10 cellular contexts compared by ENCODE assay signal in genomic region chr3:51637941-51638471, GRCh38. TPM values are rescaled to one million over a fixed set of nuclear protein-coding genes. Genes with fewer than 3 reads are reported as not detected.
DNase-seq lines count a peak whose midpoint lies in the region; ATAC-seq and TF ChIP-seq lines count a peak whose summit lies in the region.
"Had no signal": no experiment of that assay in that cellular context is flagged by ENCODE, and none has a peak within 500 bp of the region (broad histone marks: within the 10 kb centered on the region; RNA-seq: fewer than 3 reads in every experiment).

No MANE protein-coding gene starts in this region.

- no peaks in the 10 kb centered on the region for H3K9me3 ChIP-seq in Peyer's patch

- in situ Hi-C loops in GM13977 (cut with MboI; ENCODE audit: low pct_unique_long_range_greater_than_20kb, low sequenced_read_pairs, unreplicated experiment): no loop called here

- no peak overlapping the region for H3K27ac Mint-ChIP-seq in central memory CD8-positive, alpha-beta T cell (ENCODE audit: low read depth)
- H3K27ac Mint-ChIP-seq in memory B cell: no peak overlapping the region
- H3K27ac Mint-ChIP-seq: natural killer cell treated with Interleukin-12 subunit alpha and Interleukin-12 subunit beta and Interleukin-15 and Interleukin-18, amount 100 ng/mL, for 72 hours had no signal

- no peaks in the 10 kb centered on the region for H3K9me3 Mint-ChIP-seq in central memory CD8-positive, alpha-beta T cell
- H3K9me3 Mint-ChIP-seq in memory B cell: no peaks in the 10 kb centered on the region
- H3K9me3 Mint-ChIP-seq: IgD-negative memory B cell; natural killer cell treated with Interleukin-12 subunit alpha and Interleukin-12 subunit beta and Interleukin-15 and Interleukin-18, amount 100 ng/mL, for 72 hours had no signal

- no peaks in the 10 kb centered on the region for H3K27me3 Mint-ChIP-seq in central memory CD8-positive, alpha-beta T cell
- H3K27me3 Mint-ChIP-seq in memory B cell: no peaks in the 10 kb centered on the region
- H3K27me3 Mint-ChIP-seq: IgD-negative memory B cell; natural killer cell treated with Interleukin-12 subunit alpha and Interleukin-12 subunit beta and Interleukin-15 and Interleukin-18, amount 100 ng/mL, for 72 hours had no signal

- DNase-seq in AG10803 (ENCODE audit: low read depth) (peak; percentile 65), GM13977 (ENCODE audit: low spot score) (peak; percentile 66), HPDE6-E6E7 (ENCODE audit: extremely low spot score) (peak; percentile 44), Peyer's patch (peak in 1 of 3 donors; percentile 50), memory B cell (ENCODE audit: low spot score in 2 of 2) (no peak)
- DNase-seq in central memory CD8-positive, alpha-beta T cell (ENCODE audit: low spot score in 2 of 2): no peak
- no peak for DNase-seq in NK-92 treated with Interleukin-12 subunit alpha and Interleukin-12 subunit beta, amount 100 ng/mL, for 24 hours (lab: John Stamatoyannopoulos, UW)

- no peaks in the 10 kb centered on the region for H3K4me1 ChIP-seq in Peyer's patch

- ATAC-seq in central memory CD8-positive, alpha-beta T cell (replicated peaks; ENCODE audit: extremely low read depth, poor library complexity, severe bottlenecking): peak; percentile 43
- ATAC-seq in memory B cell (ENCODE audit: low read depth): peak; percentile 61
- no peak for ATAC-seq in GM21619 (IDR thresholded peaks at IDR 0.05; ENCODE audit: unreplicated experiment)

- no peak overlapping the region for H3K27ac ChIP-seq in Peyer's patch

- H3K36me3 ChIP-seq in Peyer's patch: peaks cover 0 to 96% (median 0%) of the 10 kb centered on the region in 3 donors

- no peak for TF ChIP-seq POLR2A in Peyer's patch (IDR thresholded peaks at IDR 0.05)

- no peaks in the 10 kb centered on the region for H3K4me1 Mint-ChIP-seq in central memory CD8-positive, alpha-beta T cell
- no peaks in the 10 kb centered on the region for H3K4me1 Mint-ChIP-seq in memory B cell
- H3K4me1 Mint-ChIP-seq: IgD-negative memory B cell had no signal

- H3K27me3 ChIP-seq in Peyer's patch: no peaks in the 10 kb centered on the region

- H3K4me3 ChIP-seq in AG10803 (ENCODE audit: low read length) (no peak overlapping the region), Peyer's patch (no peak overlapping the region)

- peaks cover 43% of the 10 kb centered on the region for H3K36me3 Mint-ChIP-seq in central memory CD8-positive, alpha-beta T cell (ENCODE audit: insufficient read depth)
- peaks cover 46% of the 10 kb centered on the region for H3K36me3 Mint-ChIP-seq in memory B cell

- TF ChIP-seq CTCF in AG10803 (conservative IDR thresholded peaks at IDR 0.05; ENCODE audit: low read length): peak; percentile 91
- TF ChIP-seq CTCF in GM13977 (IDR thresholded peaks at IDR 0.05; ENCODE audit: extremely low read depth, insufficient read depth, missing control alignments): peak; percentile 78
- peak in 4 of 6 experiments; percentile 38 to 75 (median 70) for TF ChIP-seq CTCF in Peyer's patch (IDR thresholded peaks at IDR 0.05)

- no peak overlapping the region for H3K4me3 Mint-ChIP-seq in central memory CD8-positive, alpha-beta T cell
- H3K4me3 Mint-ChIP-seq in memory B cell: no peak overlapping the region
- H3K4me3 Mint-ChIP-seq: IgD-negative memory B cell; natural killer cell treated with Interleukin-12 subunit alpha and Interleukin-12 subunit beta and Interleukin-15 and Interleukin-18, amount 100 ng/mL, for 72 hours had no signal

RNA-seq across cellular contexts. Expression of gene TEX264, which starts 33.0 kb away (rescaled TPM):
- total RNA-seq in Peyer's patch: 100 to 1,000 TPM in 1 of 4 donors, 10 to 100 TPM in 3; 22.3 to 118 (median 83.2) TPM

Comparison
In these comparisons a context has a peak if more than half of its experiments do, and no peak if none do; other contexts are left out.
1. DNase-seq: peak in AG10803 (single experiment), GM13977 (single experiment) and HPDE6-E6E7 (single experiment); none in central memory CD8-positive, alpha-beta T cell (0 of 2), memory B cell (0 of 2) and NK-92 treated with Interleukin-12 subunit alpha and Interleukin-12 subunit beta, amount 100 ng/mL, for 24 hours (single experiment).
2. Peak in every context shown above with its lines, with median percentiles within 50 percentile points of each other: CTCF ChIP-seq.